Comparison of ENCODE assay signal across 8 cellular contexts in the genomic region with DNA sequence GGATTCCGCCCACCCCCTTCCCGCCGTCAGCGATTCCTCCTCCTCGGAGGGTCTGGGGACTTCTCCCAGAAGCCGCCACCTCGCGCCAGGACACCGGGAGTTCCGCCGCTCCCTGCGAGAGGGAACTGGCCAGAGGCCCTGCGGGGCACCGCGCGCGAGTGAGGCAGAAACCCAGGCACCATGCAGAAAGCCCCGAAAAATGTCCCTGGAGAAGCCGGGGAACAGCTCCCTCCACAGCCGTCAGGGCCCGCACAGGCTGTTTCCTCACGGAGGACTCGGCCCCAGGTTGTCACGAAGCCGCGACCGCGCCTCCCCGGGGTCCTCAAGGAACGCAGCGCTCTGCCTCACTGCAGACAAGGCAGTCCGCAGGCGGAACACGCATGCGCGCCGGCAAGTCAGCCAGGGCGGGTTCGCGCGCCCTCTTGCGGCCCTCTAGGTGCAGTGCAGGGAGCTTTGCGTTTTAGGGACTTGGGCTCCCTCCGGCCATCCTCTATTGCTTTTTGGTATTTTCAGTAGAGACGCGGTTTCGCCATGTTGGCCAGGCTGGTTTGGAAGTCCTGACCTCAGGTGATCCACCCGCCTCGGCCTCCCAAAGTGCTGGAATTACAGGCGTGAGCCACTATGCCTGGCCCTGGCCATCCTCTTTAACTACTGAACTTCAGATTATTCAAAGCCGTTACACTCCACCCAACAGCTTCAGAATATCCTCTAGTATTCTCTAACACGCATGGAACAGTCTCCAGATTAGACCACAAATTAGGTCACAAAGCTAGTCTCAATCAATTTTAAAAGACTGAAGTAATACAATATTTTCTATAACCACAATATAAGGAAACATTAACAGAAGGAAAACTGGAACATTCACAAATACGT. TPM values are rescaled to one million over a fixed set of nuclear protein-coding genes. Genes with fewer than 3 reads are reported as not detected.
DNase-seq lines count a peak whose midpoint lies in the region; ATAC-seq lines count a peak whose summit lies in the region.

No MANE protein-coding gene starts in this region.

- H3K4me1 Mint-ChIP-seq in activated T-helper 17 cell treated with anti-CD3 and anti-CD28 coated beads, Interleukin-2, amount 50 U/mL, for 72 hours = no peaks in the 10 kb centered on the region
- H3K4me1 Mint-ChIP-seq in naive thymus-derived CD8-positive, alpha-beta T cell = peaks cover 3 to 14% (median 6%) of the 10 kb centered on the region in 4 donors
- peaks cover 11% of the 10 kb centered on the region for H3K4me1 Mint-ChIP-seq in stimulated activated memory B cell treated with anti-CD40 and anti-IgM and Interleukin-4, amounts not matched to agents 10 μg/mL and 1 μg/mL and 100 μg/mL, for 72 hours

- H3K36me3 Mint-ChIP-seq in activated T-helper 17 cell treated with anti-CD3 and anti-CD28 coated beads, Interleukin-2, amount 50 U/mL, for 72 hours (ENCODE audit: low read depth) = no peaks in the 10 kb centered on the region
- H3K36me3 Mint-ChIP-seq in naive thymus-derived CD8-positive, alpha-beta T cell = no peaks in the 10 kb centered on the region
- no peaks in the 10 kb centered on the region for H3K36me3 Mint-ChIP-seq in stimulated activated memory B cell treated with anti-CD40 and anti-IgM and Interleukin-4, amounts not matched to agents 10 μg/mL and 1 μg/mL and 100 μg/mL, for 72 hours

- no peaks in the 10 kb centered on the region for H3K9me3 Mint-ChIP-seq in activated T-helper 17 cell treated with anti-CD3 and anti-CD28 coated beads, Interleukin-2, amount 50 U/mL, for 72 hours
- no peaks in the 10 kb centered on the region for H3K9me3 Mint-ChIP-seq in naive thymus-derived CD8-positive, alpha-beta T cell
- no peaks in the 10 kb centered on the region for H3K9me3 Mint-ChIP-seq in stimulated activated memory B cell treated with anti-CD40 and anti-IgM and Interleukin-4, amounts not matched to agents 10 μg/mL and 1 μg/mL and 100 μg/mL, for 72 hours

- peaks cover 21% of the 10 kb centered on the region for H3K27me3 Mint-ChIP-seq in activated T-helper 17 cell treated with anti-CD3 and anti-CD28 coated beads, Interleukin-2, amount 50 U/mL, for 72 hours
- peaks cover 7 to 35% (median 30%) of the 10 kb centered on the region in 5 donors for H3K27me3 Mint-ChIP-seq in naive thymus-derived CD8-positive, alpha-beta T cell
- peaks cover 54% of the 10 kb centered on the region for H3K27me3 Mint-ChIP-seq in stimulated activated memory B cell treated with anti-CD40 and anti-IgM and Interleukin-4, amounts not matched to agents 10 μg/mL and 1 μg/mL and 100 μg/mL, for 72 hours

- H3K4me3 Mint-ChIP-seq in activated T-helper 17 cell treated with anti-CD3 and anti-CD28 coated beads, Interleukin-2, amount 50 U/mL, for 72 hours = peak overlapping the region; percentile 62
- H3K4me3 Mint-ChIP-seq in naive thymus-derived CD8-positive, alpha-beta T cell = peak overlapping the region; percentile 73 to 84 (median 79)
- H3K4me3 Mint-ChIP-seq in stimulated activated memory B cell treated with anti-CD40 and anti-IgM and Interleukin-4, amounts not matched to agents 10 μg/mL and 1 μg/mL and 100 μg/mL, for 72 hours = peak overlapping the region; percentile 78

- no peak overlapping the region for H3K27ac Mint-ChIP-seq in activated T-helper 17 cell treated with anti-CD3 and anti-CD28 coated beads, Interleukin-2, amount 50 U/mL, for 72 hours
- peak overlapping the region in 7 of 10 donors; percentile 37 to 89 (median 60) for H3K27ac Mint-ChIP-seq in naive thymus-derived CD8-positive, alpha-beta T cell
- H3K27ac Mint-ChIP-seq in stimulated activated memory B cell treated with anti-CD40 and anti-IgM and Interleukin-4, amounts not matched to agents 10 μg/mL and 1 μg/mL and 100 μg/mL, for 72 hours = peak overlapping the region; percentile 30

- POLR2A ChIA-PET in naive thymus-derived CD8-positive, alpha-beta T cell (lab: Charles Lee) = interaction anchor here (0.6 to 3.6 kb wide), 4 partner anchors 30 to 209 kb away, joined by 3 to 19 read pairs (median 3); a partner anchor contains a TSS

- DNase-seq in Caki2 (ENCODE audit: low read depth) = peak; percentile 78
- DNase-seq in LHCN-M2 (ENCODE audit: low read depth) = peak; percentile 77
- DNase-seq in RPMI7951 (ENCODE audit: low read depth) = peak; percentile 77
- peak; percentile 84 for DNase-seq in fibroblast of peridontal ligament (ENCODE audit: extremely low read depth)
- DNase-seq in naive thymus-derived CD8-positive, alpha-beta T cell = peak; percentile 87 to 96 (median 92)

- in situ Hi-C loops in Caki2 (cut with HindIII; ENCODE audit: low pct_unique_long_range_greater_than_20kb, low sequenced_read_pairs) = no loop called here

- ATAC-seq in GM21723 (IDR thresholded peaks at IDR 0.05; ENCODE audit: unreplicated experiment) = peak; percentile 84
- ATAC-seq in activated T-helper 17 cell treated with anti-CD3 and anti-CD28 coated beads, Interleukin-2, amount 50 U/mL, for 72 hours (replicated peaks) = peak; percentile 88
- peak; percentile 80 to 85 for ATAC-seq in naive thymus-derived CD8-positive, alpha-beta T cell
- ATAC-seq in stimulated activated memory B cell treated with anti-CD40 and anti-IgM and Interleukin-4, amounts not matched to agents 10 μg/mL and 1 μg/mL and 100 μg/mL, for 72 hours = peak; percentile 92

RNA-seq across cellular contexts. Expression of a gene that starts 20.3 kb away (rescaled TPM):
- total RNA-seq in Caki2 (2014; rRNA removed; shearing (Covaris generic); ENCODE audit: low replicate concordance) = 4.8 and 6.1 TPM in 2 replicates
- total RNA-seq in LHCN-M2 (2014; rRNA removed) = 4.3 and 11.4 TPM in 2 replicates
- polyA plus RNA-seq in LHCN-M2 (2012) = 4.8 TPM
- 4.7 and 5.2 TPM in 2 replicates for total RNA-seq in RPMI7951 (2014; rRNA removed; shearing (Covaris generic))
- 1 to 10 TPM; 3.3 to 6.3 TPM for total RNA-seq in activated T-helper 17 cell treated with anti-CD3 and anti-CD28 coated beads, Interleukin-2, amount 50 U/mL, for 72 hours
- 10 to 100 TPM; 18.8 to 21.6 TPM for total RNA-seq in naive thymus-derived CD8-positive, alpha-beta T cell
- polyA plus RNA-seq in naive thymus-derived CD8-positive, alpha-beta T cell = 10 to 100 TPM in 2 of 3 donors, 1 to 10 TPM in 1; 9.4 to 15.1 (median 11.4) TPM

Comparison
In these comparisons a context has a peak if more than half of its experiments do, and no peak if none do; other contexts are left out.
1. Peak in every context shown above with its lines: DNase-seq and ATAC-seq.